Comparison of ENCODE assay signal across 14 cellular contexts in genomic region chr19:18385359-18385674, GRCh38. TPM values are rescaled to one million over a fixed set of nuclear protein-coding genes. Genes with fewer than 3 reads are reported as not detected.
DNase-seq lines count a peak whose midpoint lies in the region; ATAC-seq, FAIRE-seq and TF ChIP-seq lines count a peak whose summit lies in the region.
"Had no signal": no experiment of that assay in that cellular context is flagged by ENCODE, and none has a peak within 500 bp of the region (broad histone marks: within the 10 kb centered on the region; RNA-seq: fewer than 3 reads in every experiment).

No MANE protein-coding gene starts in this region.

- no peak for DNase-seq in Peyer's patch
- DNase-seq in kidney, result no peak
- no peak for DNase-seq in upper lobe of left lung
- DNase-seq in D341Med (ENCODE audit: low spot score), result no peak
- no peak for DNase-seq in nephron progenitor cell
- no peak for DNase-seq in T-helper 2 cell
- DNase-seq: activated CD4-positive, alpha-beta T cell treated with anti-CD3 and anti-CD28 coated beads for 4 hours; activated T-cell treated with anti-CD3 and anti-CD28 coated beads, Interleukin-2, amount 50 U/mL, for 48 hours; NCI-H1930; NK-92 treated with Interleukin-12 subunit alpha and Interleukin-12 subunit beta, amount 100 ng/mL, for 24 hours had no signal

- intact Hi-C loops in kidney (cut with DNase I), result no loop called here

- H3K9me3 ChIP-seq in Peyer's patch (no peaks in the 10 kb centered on the region), kidney (ENCODE audit: control insufficient read depth in 1 of 2, low read length in 2 of 2) (no peaks in the 10 kb centered on the region), upper lobe of left lung (no peaks in the 10 kb centered on the region)
- H3K9me3 ChIP-seq: gastroesophageal sphincter had no signal

- no peaks in the 10 kb centered on the region for H3K36me3 Mint-ChIP-seq in nephron progenitor cell (ENCODE audit: low read depth)

- TF ChIP-seq POLR2A in Peyer's patch (IDR thresholded peaks at IDR 0.05) (no peak), upper lobe of left lung (IDR thresholded peaks at IDR 0.05) (no peak)

- peaks cover 42% of the 10 kb centered on the region for H3K4me1 Mint-ChIP-seq in nephron progenitor cell

- no peak for TF ChIP-seq EP300 in upper lobe of left lung (IDR thresholded peaks at IDR 0.05)

- ATAC-seq in upper lobe of left lung (ENCODE audit: low FRiP score in 2 of 2), result no peak

- 83 to 90% methylated on average over 3 of the region's 3 CpGs for WGBS in upper lobe of left lung, 2 donors

- no peak for FAIRE-seq in kidney (lab: Jason Lieb, UNC)
- FAIRE-seq: keratinocyte had no signal

- no peak overlapping the region for H3K4me3 ChIP-seq in Peyer's patch
- H3K4me3 ChIP-seq in kidney (ENCODE audit: low read length in 2 of 2), result no peak overlapping the region
- H3K4me3 ChIP-seq in upper lobe of left lung, result no peak overlapping the region

- H3K27ac ChIP-seq in Peyer's patch, result peak overlapping the region in 3 of 4 donors; percentile 13 to 85 (median 56)
- peak overlapping the region; percentile 95 to 98 for H3K27ac ChIP-seq in kidney (ENCODE audit: low read depth in 2 of 2, low read length in 2 of 2)
- peak overlapping the region in 3 of 4 donors; percentile 11 to 73 (median 54) for H3K27ac ChIP-seq in upper lobe of left lung
- H3K27ac ChIP-seq: KMS-11 had no signal

- no peak overlapping the region for H3K4me3 Mint-ChIP-seq in nephron progenitor cell

- H3K27me3 ChIP-seq in Peyer's patch (no peaks in the 10 kb centered on the region), upper lobe of left lung (no peaks in the 10 kb centered on the region)

- TF ChIP-seq CTCF in Peyer's patch (IDR thresholded peaks at IDR 0.05) (no peak), kidney (IDR thresholded peaks at IDR 0.05; ENCODE audit: borderline replicate concordance, extremely low read depth, insufficient read depth) (no peak), upper lobe of left lung (IDR thresholded peaks at IDR 0.05) (no peak), nephron progenitor cell (IDR thresholded peaks at IDR 0.05) (no peak)

- H3K27ac Mint-ChIP-seq in nephron progenitor cell, result no peak overlapping the region

- H3K4me1 ChIP-seq in Peyer's patch (peaks cover 5 to 32% (median 12%) of the 10 kb centered on the region in 4 donors), kidney (ENCODE audit: control insufficient read depth in 1 of 2, insufficient read depth in 1 of 2, low read depth in 1 of 2, low read length in 2 of 2) (peaks cover 16 to 17% of the 10 kb centered on the region in 2 donors), upper lobe of left lung (peaks cover 24 to 55% (median 44%) of the 10 kb centered on the region in 4 donors)

- H3K9me3 Mint-ChIP-seq in nephron progenitor cell, result no peaks in the 10 kb centered on the region

- H3K27me3 Mint-ChIP-seq in nephron progenitor cell (ENCODE audit: low read depth, poor library complexity), result peaks cover 47% of the 10 kb centered on the region

- H3K9ac ChIP-seq in kidney (ENCODE audit: low read length in 2 of 2), result peak overlapping the region; percentile 21 to 44
- H3K9ac ChIP-seq: KMS-11 had no signal

- H3K36me3 ChIP-seq in Peyer's patch (no peaks in the 10 kb centered on the region), kidney (ENCODE audit: control insufficient read depth in 1 of 2, insufficient read depth in 2 of 2, low read length in 2 of 2) (peaks cover 2 to 3% of the 10 kb centered on the region in 2 donors), upper lobe of left lung (no peaks in the 10 kb centered on the region)
- H3K36me3 ChIP-seq: gastroesophageal sphincter had no signal

RNA-seq across cellular contexts. Expression of gene GDF15, which starts 0.6 kb away (rescaled TPM):
- total RNA-seq in Peyer's patch (10 to 100 TPM in 1 of 4 donors, 1 to 10 TPM in 3; 6.8 to 11.6 (median 9.0) TPM), kidney (51.2 TPM), upper lobe of left lung (100 to 1,000 TPM in 2 of 6 donors, 10 to 100 TPM in 4; 42.5 to 126 (median 68.7) TPM)
- 154 TPM for polyA plus RNA-seq in kidney (ENCODE audit: insufficient read depth, low read depth, low replicate concordance)
- polyA plus RNA-seq: neural cell had no signal

RNA-seq across cellular contexts. Expression of gene LRRC25, which starts 12.1 kb away (rescaled TPM):
- total RNA-seq in Peyer's patch (1 to 10 TPM; 2.5 to 4.2 (median 3.6) TPM), kidney (13.1 TPM), upper lobe of left lung (10 to 100 TPM in 4 of 6 donors, 1 to 10 TPM in 2; 4.0 to 49.4 (median 24.0) TPM)
- polyA plus RNA-seq in kidney (ENCODE audit: insufficient read depth, low read depth, low replicate concordance), result 2.7 TPM
- polyA plus RNA-seq: keratinocyte, neural cell had no signal

RNA-seq across cellular contexts. Expression of gene SSBP4, which starts 33.9 kb away (rescaled TPM):
- 10 to 100 TPM; 34.0 to 85.8 (median 39.9) TPM for total RNA-seq in Peyer's patch
- 64.9 TPM for total RNA-seq in kidney
- 74.9 TPM for polyA plus RNA-seq in kidney (ENCODE audit: insufficient read depth, low read depth, low replicate concordance)
- 100 to 1,000 TPM in 1 of 6 donors, 10 to 100 TPM in 5; 52.0 to 157 (median 84.1) TPM for total RNA-seq in upper lobe of left lung

RNA-seq across cellular contexts. Expression of gene PGPEP1, which starts 44.9 kb away (rescaled TPM):
- 100 to 1,000 TPM in 1 of 4 donors, 10 to 100 TPM in 3; 45.4 to 138 (median 89.2) TPM for total RNA-seq in Peyer's patch
- 54.5 TPM for total RNA-seq in kidney
- 76.1 TPM for polyA plus RNA-seq in kidney (ENCODE audit: insufficient read depth, low read depth, low replicate concordance)
- total RNA-seq in upper lobe of left lung, result 10 to 100 TPM; 15.5 to 42.8 (median 28.1) TPM

RNA-seq across cellular contexts. Expression of gene ISYNA1, which starts 52.6 kb away (rescaled TPM):
- total RNA-seq in Peyer's patch (10 to 100 TPM in 3 of 4 donors, 1 to 10 TPM in 1; 5.3 to 26.4 (median 14.0) TPM), kidney (68.6 TPM), upper lobe of left lung (10 to 100 TPM; 14.5 to 55.5 (median 20.0) TPM)
- 101 TPM for polyA plus RNA-seq in kidney (ENCODE audit: insufficient read depth, low read depth, low replicate concordance)
